Comparison of ENCODE assay signal across 2 cellular contexts in genomic region chr10:124266468-124267230, GRCh38.
TF ChIP-seq lines count a peak whose summit lies in the region.

No MANE protein-coding gene starts in this region.

TF ChIP-seq in H1, 55 proteins besides CTCF, POLR2A, EP300 and RAD21:
- TF ChIP-seq RFX5 (IDR thresholded peaks at IDR 0.05; ENCODE audit: borderline replicate concordance, low read depth, low read length) (no peak), MAX (IDR thresholded peaks at IDR 0.05) (0 out of 2 replicates have a peak, but pooled peaks have one; percentile 13), KDM5A (IDR thresholded peaks at IDR 0.05; ENCODE audit: low read length) (no peak)

TF ChIP-seq in HepG2, 621 proteins besides CTCF, POLR2A, EP300 and RAD21:
- TF ChIP-seq USF2 (IDR thresholded peaks at IDR 0.05; ENCODE audit: low read depth, low read length) (no peak), USF2 (CRISPR knock-in tag; IDR thresholded peaks at IDR 0.05; ENCODE audit: borderline replicate concordance) (no peak), MIER2 (CRISPR knock-in tag; IDR thresholded peaks at IDR 0.05) (no peak), KDM5A (IDR thresholded peaks at IDR 0.05; ENCODE audit: borderline replicate concordance, low read length) (no peak), MED8 (CRISPR knock-in tag; IDR thresholded peaks at IDR 0.05; ENCODE audit: insufficient replicate concordance) (no peak), ZNF333 (CRISPR knock-in tag; IDR thresholded peaks at IDR 0.05; ENCODE audit: borderline replicate concordance) (no peak), SP4 (CRISPR knock-in tag; IDR thresholded peaks at IDR 0.05) (no peak), ZNF879 (CRISPR knock-in tag; IDR thresholded peaks at IDR 0.05) (no peak), FOXC1 (CRISPR knock-in tag; IDR thresholded peaks at IDR 0.05; ENCODE audit: borderline replicate concordance) (no peak), JUN (CRISPR knock-in tag; IDR thresholded peaks at IDR 0.05) (no peak), NFKBIZ (CRISPR knock-in tag; IDR thresholded peaks at IDR 0.05) (no peak), ONECUT2 (CRISPR knock-in tag; IDR thresholded peaks at IDR 0.05) (no peak), MED1 (CRISPR knock-in tag; IDR thresholded peaks at IDR 0.05) (no peak), HNRNPLL (IDR thresholded peaks at IDR 0.05; ENCODE audit: low read depth, low read length, poor library complexity, severe bottlenecking) (no peak), ZNF572 (CRISPR knock-in tag; IDR thresholded peaks at IDR 0.05) (no peak)
- TF ChIP-seq, protein P1, sequence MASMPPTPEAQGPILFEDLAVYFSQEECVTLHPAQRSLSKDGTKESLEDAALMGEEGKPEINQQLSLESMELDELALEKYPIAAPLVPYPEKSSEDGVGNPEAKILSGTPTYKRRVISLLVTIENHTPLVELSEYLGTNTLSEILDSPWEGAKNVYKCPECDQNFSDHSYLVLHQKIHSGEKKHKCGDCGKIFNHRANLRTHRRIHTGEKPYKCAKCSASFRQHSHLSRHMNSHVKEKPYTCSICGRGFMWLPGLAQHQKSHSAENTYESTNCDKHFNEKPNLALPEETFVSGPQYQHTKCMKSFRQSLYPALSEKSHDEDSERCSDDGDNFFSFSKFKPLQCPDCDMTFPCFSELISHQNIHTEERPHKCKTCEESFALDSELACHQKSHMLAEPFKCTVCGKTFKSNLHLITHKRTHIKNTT (CRISPR knock-in tag; IDR thresholded peaks at IDR 0.05), result no peak
- TF ChIP-seq, protein P2, sequence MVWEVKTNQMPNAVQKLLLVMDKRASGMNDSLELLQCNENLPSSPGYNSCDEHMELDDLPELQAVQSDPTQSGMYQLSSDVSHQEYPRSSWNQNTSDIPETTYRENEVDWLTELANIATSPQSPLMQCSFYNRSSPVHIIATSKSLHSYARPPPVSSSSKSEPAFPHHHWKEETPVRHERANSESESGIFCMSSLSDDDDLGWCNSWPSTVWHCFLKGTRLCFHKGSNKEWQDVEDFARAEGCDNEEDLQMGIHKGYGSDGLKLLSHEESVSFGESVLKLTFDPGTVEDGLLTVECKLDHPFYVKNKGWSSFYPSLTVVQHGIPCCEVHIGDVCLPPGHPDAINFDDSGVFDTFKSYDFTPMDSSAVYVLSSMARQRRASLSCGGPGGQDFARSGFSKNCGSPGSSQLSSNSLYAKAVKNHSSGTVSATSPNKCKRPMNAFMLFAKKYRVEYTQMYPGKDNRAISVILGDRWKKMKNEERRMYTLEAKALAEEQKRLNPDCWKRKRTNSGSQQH (CRISPR knock-in tag; IDR thresholded peaks at IDR 0.05; ENCODE audit: low read depth), result no peak
- TF ChIP-seq, protein P3, sequence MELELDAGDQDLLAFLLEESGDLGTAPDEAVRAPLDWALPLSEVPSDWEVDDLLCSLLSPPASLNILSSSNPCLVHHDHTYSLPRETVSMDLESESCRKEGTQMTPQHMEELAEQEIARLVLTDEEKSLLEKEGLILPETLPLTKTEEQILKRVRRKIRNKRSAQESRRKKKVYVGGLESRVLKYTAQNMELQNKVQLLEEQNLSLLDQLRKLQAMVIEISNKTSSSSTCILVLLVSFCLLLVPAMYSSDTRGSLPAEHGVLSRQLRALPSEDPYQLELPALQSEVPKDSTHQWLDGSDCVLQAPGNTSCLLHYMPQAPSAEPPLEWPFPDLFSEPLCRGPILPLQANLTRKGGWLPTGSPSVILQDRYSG (CRISPR knock-in tag; IDR thresholded peaks at IDR 0.05), result no peak
- TF ChIP-seq, protein P4, sequence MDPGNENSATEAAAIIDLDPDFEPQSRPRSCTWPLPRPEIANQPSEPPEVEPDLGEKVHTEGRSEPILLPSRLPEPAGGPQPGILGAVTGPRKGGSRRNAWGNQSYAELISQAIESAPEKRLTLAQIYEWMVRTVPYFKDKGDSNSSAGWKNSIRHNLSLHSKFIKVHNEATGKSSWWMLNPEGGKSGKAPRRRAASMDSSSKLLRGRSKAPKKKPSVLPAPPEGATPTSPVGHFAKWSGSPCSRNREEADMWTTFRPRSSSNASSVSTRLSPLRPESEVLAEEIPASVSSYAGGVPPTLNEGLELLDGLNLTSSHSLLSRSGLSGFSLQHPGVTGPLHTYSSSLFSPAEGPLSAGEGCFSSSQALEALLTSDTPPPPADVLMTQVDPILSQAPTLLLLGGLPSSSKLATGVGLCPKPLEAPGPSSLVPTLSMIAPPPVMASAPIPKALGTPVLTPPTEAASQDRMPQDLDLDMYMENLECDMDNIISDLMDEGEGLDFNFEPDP (CRISPR knock-in tag; conservative IDR thresholded peaks at IDR 0.05), result no peak
- TF ChIP-seq, protein P5, sequence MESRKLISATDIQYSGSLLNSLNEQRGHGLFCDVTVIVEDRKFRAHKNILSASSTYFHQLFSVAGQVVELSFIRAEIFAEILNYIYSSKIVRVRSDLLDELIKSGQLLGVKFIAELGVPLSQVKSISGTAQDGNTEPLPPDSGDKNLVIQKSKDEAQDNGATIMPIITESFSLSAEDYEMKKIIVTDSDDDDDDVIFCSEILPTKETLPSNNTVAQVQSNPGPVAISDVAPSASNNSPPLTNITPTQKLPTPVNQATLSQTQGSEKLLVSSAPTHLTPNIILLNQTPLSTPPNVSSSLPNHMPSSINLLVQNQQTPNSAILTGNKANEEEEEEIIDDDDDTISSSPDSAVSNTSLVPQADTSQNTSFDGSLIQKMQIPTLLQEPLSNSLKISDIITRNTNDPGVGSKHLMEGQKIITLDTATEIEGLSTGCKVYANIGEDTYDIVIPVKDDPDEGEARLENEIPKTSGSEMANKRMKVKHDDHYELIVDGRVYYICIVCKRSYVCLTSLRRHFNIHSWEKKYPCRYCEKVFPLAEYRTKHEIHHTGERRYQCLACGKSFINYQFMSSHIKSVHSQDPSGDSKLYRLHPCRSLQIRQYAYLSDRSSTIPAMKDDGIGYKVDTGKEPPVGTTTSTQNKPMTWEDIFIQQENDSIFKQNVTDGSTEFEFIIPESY (CRISPR knock-in tag; IDR thresholded peaks at IDR 0.05), result no peak
